In the genomic region with DNA sequence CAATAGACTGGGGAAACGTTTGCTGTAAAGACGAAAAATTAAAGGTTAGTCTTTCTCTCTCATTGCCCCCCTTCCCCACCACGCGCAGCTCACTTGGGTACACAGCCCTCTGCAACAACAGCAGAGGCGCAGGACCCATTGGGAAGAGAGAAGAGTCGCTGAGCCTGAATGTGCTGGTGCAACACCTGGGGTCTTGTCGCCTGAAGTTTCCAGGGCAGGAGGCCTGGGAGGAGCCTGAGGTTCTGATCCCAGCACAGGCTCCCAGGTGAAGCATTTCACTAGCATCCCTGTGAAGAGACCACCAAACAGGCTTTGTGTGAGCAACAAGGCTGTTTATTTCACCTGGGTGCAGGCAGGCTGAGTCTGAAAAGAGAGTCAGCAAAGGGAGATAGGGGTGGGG, we compare ENCODE assay signal across 20 cellular contexts.
DNase-seq lines count a peak whose midpoint lies in the region; ATAC-seq and TF ChIP-seq lines count a peak whose summit lies in the region.
"Had no signal": no experiment of that assay in that cellular context is flagged by ENCODE, and none has a peak within 500 bp of the region (broad histone marks: within the 10 kb centered on the region; RNA-seq: fewer than 3 reads in every experiment).

No MANE protein-coding gene starts in this region.

- DNase-seq in iPS DF 4.7 (ENCODE audit: extremely low read depth, low spot score) (peak; percentile 49), mesendoderm (peak; percentile 88), GOT3 (lab: John Stamatoyannopoulos, UW) (no peak), NCI-H1092 (lab: John Stamatoyannopoulos, UW) (no peak), esophagus squamous epithelium (lab: John Stamatoyannopoulos, UW) (no peak), upper lobe of right lung (no peak)
- DNase-seq: CD4-positive, CD25-positive, alpha-beta regulatory T cell; HFFc6; KG1; NCI-H1092 treated with DMSO at 0.1 percent for 48 hours; NCI-H1436 treated with DMSO at 0.1 percent for 48 hours; NCI-H2029; NCI-H2227 treated with DMSO at 0.1 percent for 48 hours; NCI-H510A; NCI-H748 treated with DMSO at 0.1 percent for 48 hours; NK-92 treated with Interleukin-12 subunit alpha and Interleukin-12 subunit beta, amount 100 ng/mL, for 24 hours; SJCRH30 had no signal

- no peaks in the 10 kb centered on the region; the same call in 1 of the 2 replicates for H3K36me3 ChIP-seq in HUES48 (ENCODE audit: control insufficient read depth, insufficient read depth, low read length)
- no peaks in the 10 kb centered on the region for H3K36me3 ChIP-seq in ectodermal cell (ENCODE audit: control insufficient read depth, insufficient read depth, low read length)
- H3K36me3 ChIP-seq in mesendoderm (ENCODE audit: control insufficient read depth, insufficient read depth, low read length) = no peaks in the 10 kb centered on the region
- H3K36me3 ChIP-seq in esophagus squamous epithelium = no peaks in the 10 kb centered on the region
- no peaks in the 10 kb centered on the region for H3K36me3 ChIP-seq in upper lobe of right lung
- H3K36me3 ChIP-seq: SJCRH30 had no signal

- no peak overlapping the region for H4K5ac ChIP-seq in mesendoderm (ENCODE audit: low read length)

- H3K23ac ChIP-seq in mesendoderm (ENCODE audit: low read length) = no peak overlapping the region

- intact Hi-C loops in esophagus squamous epithelium (cut with DNase I) = no loop called here
- intact Hi-C loops in upper lobe of right lung (cut with DNase I) = no loop called here

- peak overlapping the region; percentile 99 for H3K18ac ChIP-seq in mesendoderm (ENCODE audit: low read length)

- no peak overlapping the region for H3K4me2 ChIP-seq in mesendoderm (ENCODE audit: low read length)

- H2BK120ac ChIP-seq in mesendoderm (ENCODE audit: low read depth, low read length) = peak overlapping the region; percentile 95

- H3K4me3 ChIP-seq in HUES48 (ENCODE audit: low read depth, low read length) = peak overlapping the region; percentile 75
- no peak overlapping the region for H3K4me3 ChIP-seq in ectodermal cell (ENCODE audit: insufficient read depth, low read depth, low read length)
- H3K4me3 ChIP-seq in mesendoderm (ENCODE audit: low read length) = no peak overlapping the region
- H3K4me3 ChIP-seq in esophagus squamous epithelium = no peak overlapping the region
- H3K4me3 ChIP-seq in upper lobe of right lung = no peak overlapping the region
- H3K4me3 ChIP-seq: SJCRH30 had no signal

- H3K9ac ChIP-seq in HUES48 (ENCODE audit: low read depth, low read length) = peak overlapping the region; percentile 93
- H3K9ac ChIP-seq in mesendoderm (ENCODE audit: low read length) = peak overlapping the region; percentile 41

- TF ChIP-seq CTCF in esophagus squamous epithelium (IDR thresholded peaks at IDR 0.05) (no peak), upper lobe of right lung (IDR thresholded peaks at IDR 0.05) (no peak)

- H3K4ac ChIP-seq in mesendoderm (ENCODE audit: low read depth, low read length) = peak overlapping the region; percentile 96

- no peak for TF ChIP-seq POLR2A in esophagus squamous epithelium (IDR thresholded peaks at IDR 0.05)

- WGBS in ectodermal cell, 2 experiments = 11 to 21% methylated on average over 7 of the region's 7 CpGs
- WGBS in mesendoderm (ENCODE audit: extremely low coverage, insufficient coverage, low lambda C conversion rate) = no CpG with 5 or more reads among the region's 7 CpGs
- 46 to 48% methylated on average over 7 of the region's 7 CpGs for WGBS in esophagus squamous epithelium, 2 donors

- peaks cover 22% of the 10 kb centered on the region for H3K4me1 ChIP-seq in HUES48 (ENCODE audit: control insufficient read depth, insufficient read depth, low read length)
- H3K4me1 ChIP-seq in ectodermal cell (ENCODE audit: control insufficient read depth, insufficient read depth, low read length) = peaks cover 22% of the 10 kb centered on the region
- peaks cover 3% of the 10 kb centered on the region for H3K4me1 ChIP-seq in mesendoderm (ENCODE audit: control insufficient read depth, low read depth, low read length)
- H3K4me1 ChIP-seq in esophagus squamous epithelium = no peaks in the 10 kb centered on the region
- H3K4me1 ChIP-seq in upper lobe of right lung = no peaks in the 10 kb centered on the region
- H3K4me1 ChIP-seq: SJCRH30 had no signal

- H3K27me3 ChIP-seq in HUES48 (ENCODE audit: control insufficient read depth, insufficient read depth, low read length) = no peaks in the 10 kb centered on the region
- H3K27me3 ChIP-seq in ectodermal cell (ENCODE audit: control insufficient read depth, insufficient read depth, low read length, poor library complexity, severe bottlenecking) = no peaks in the 10 kb centered on the region
- no peaks in the 10 kb centered on the region for H3K27me3 ChIP-seq in mesendoderm (ENCODE audit: insufficient read depth, low read length, poor library complexity)
- peaks cover 0 to 21% (median 0%) of the 10 kb centered on the region in 4 donors for H3K27me3 ChIP-seq in esophagus squamous epithelium
- H3K27me3 ChIP-seq in upper lobe of right lung = peaks cover 6% of the 10 kb centered on the region
- H3K27me3 ChIP-seq: SJCRH30 had no signal

- H2BK5ac ChIP-seq in mesendoderm (ENCODE audit: low read length) = peak overlapping the region; percentile 59

- peak overlapping the region; percentile 76 for H3K56ac ChIP-seq in mesendoderm (ENCODE audit: low read length)

- H3K79me1 ChIP-seq in mesendoderm (ENCODE audit: low read length) = no peaks in the 10 kb centered on the region

- no peak for ATAC-seq in upper lobe of right lung
- ATAC-seq: Panc1 had no signal

- peak overlapping the region; percentile 87 for H2BK15ac ChIP-seq in mesendoderm (replicated peaks; ENCODE audit: low read depth)

- H4K8ac ChIP-seq in mesendoderm (ENCODE audit: low read depth, low read length) = no peak overlapping the region

- H3K9me3 ChIP-seq in HUES48 (ENCODE audit: control insufficient read depth, insufficient read depth, low read length) (no peaks in the 10 kb centered on the region; the same call in 1 of the 2 replicates), ectodermal cell (ENCODE audit: control insufficient read depth, low read length) (no peaks in the 10 kb centered on the region), esophagus squamous epithelium (no peaks in the 10 kb centered on the region), upper lobe of right lung (no peaks in the 10 kb centered on the region)
- H3K9me3 ChIP-seq: SJCRH30 had no signal

- peak overlapping the region; percentile 97 for H3K27ac ChIP-seq in HUES48 (ENCODE audit: low read depth, low read length)
- peak overlapping the region; percentile 55 for H3K27ac ChIP-seq in ectodermal cell (ENCODE audit: insufficient read depth, low read depth, low read length, poor library complexity, severe bottlenecking)
- H3K27ac ChIP-seq in mesendoderm (ENCODE audit: low read depth, low read length) = peak overlapping the region; percentile 97
- no peak overlapping the region for H3K27ac ChIP-seq in esophagus squamous epithelium
- no peak overlapping the region for H3K27ac ChIP-seq in upper lobe of right lung
- H3K27ac ChIP-seq: SJCRH30 had no signal

- no peaks in the 10 kb centered on the region for H3K79me2 ChIP-seq in mesendoderm (ENCODE audit: control insufficient read depth, insufficient read depth, low read length)

- no peak overlapping the region for H2AK5ac ChIP-seq in mesendoderm (ENCODE audit: low read length)

Comparison
In these comparisons a context has a peak if more than half of its experiments do, and no peak if none do; other contexts are left out.
1. H3K27ac ChIP-seq: peak in HUES48 (single experiment), ectodermal cell (single experiment) and mesendoderm (single experiment); none in esophagus squamous epithelium (0 of 4) and upper lobe of right lung (single experiment).
2. DNase-seq: peak in iPS DF 4.7 (single experiment) and mesendoderm (single experiment); none in GOT3 (single experiment), NCI-H1092 (single experiment), esophagus squamous epithelium (single experiment) and upper lobe of right lung (single experiment).